ENCODE assay signal across 8 cellular contexts in genomic region chr3:123584988-123585937, GRCh38. TPM values are rescaled to one million over a fixed set of nuclear protein-coding genes. Genes with fewer than 3 reads are reported as not detected.
A peak's percentile ranks its signal among the peaks of the same experiment; 100 is the strongest.
DNase-seq lines count a peak whose midpoint lies in the region; ATAC-seq and TF ChIP-seq lines count a peak whose summit lies in the region.

A gene with protein sequence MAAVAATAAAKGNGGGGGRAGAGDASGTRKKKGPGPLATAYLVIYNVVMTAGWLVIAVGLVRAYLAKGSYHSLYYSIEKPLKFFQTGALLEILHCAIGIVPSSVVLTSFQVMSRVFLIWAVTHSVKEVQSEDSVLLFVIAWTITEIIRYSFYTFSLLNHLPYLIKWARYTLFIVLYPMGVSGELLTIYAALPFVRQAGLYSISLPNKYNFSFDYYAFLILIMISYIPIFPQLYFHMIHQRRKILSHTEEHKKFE (minus strand): TSS chr3:123585053. CDS start chr3:123585027, 26 bp downstream.

- peaks cover 0 to 14% of the 10 kb centered on the region in 2 donors for H3K36me3 ChIP-seq in gastroesophageal sphincter
- no peaks in the 10 kb centered on the region for H3K36me3 ChIP-seq in neutrophil

- H3K9me3 Mint-ChIP-seq in activated naive CD4-positive, alpha-beta T cell treated with anti-CD3 and anti-CD28 coated beads for 36 hours = peaks cover 9% of the 10 kb centered on the region

- peak within 1 kb of the TSS; percentile 63 for H3K4me3 ChIP-seq in HFF-Myc (replicated peaks; ENCODE audit: low read depth, low read length)
- peak within 1 kb of the TSS; percentile 80 to 95 for H3K4me3 ChIP-seq in gastroesophageal sphincter
- peak within 1 kb of the TSS; percentile 80 to 82 for H3K4me3 ChIP-seq in neutrophil (ENCODE audit: low read depth in 1 of 2, low read length in 1 of 2)

- peaks cover 0 to 42% (median 8%) of the 10 kb centered on the region in 3 donors for H3K4me1 ChIP-seq in gastroesophageal sphincter
- H3K4me1 ChIP-seq in neutrophil (ENCODE audit: control insufficient read depth in 1 of 2, insufficient read depth in 1 of 2, low read depth in 1 of 2, low read length in 1 of 2) = peaks cover 16 to 19% of the 10 kb centered on the region in 2 experiments

- ATAC-seq in gastroesophageal sphincter = peak; percentile 97

- peaks cover 36% of the 10 kb centered on the region for H3K36me3 Mint-ChIP-seq in activated naive CD4-positive, alpha-beta T cell treated with anti-CD3 and anti-CD28 coated beads for 36 hours (ENCODE audit: low read depth)

- DNase-seq in GM03348 (ENCODE audit: low spot score) = peak; percentile 98
- DNase-seq in HFF-Myc (ENCODE audit: extremely low read depth, low read depth) = peak; percentile 91
- DNase-seq in NAMALWA (ENCODE audit: low spot score) = peak; percentile 96
- DNase-seq in SK-N-DZ (ENCODE audit: low spot score) = peak; percentile 98
- DNase-seq in activated naive CD4-positive, alpha-beta T cell treated with anti-CD3 and anti-CD28 coated beads for 36 hours = peak; percentile 96
- peak; percentile 79 to 99 (median 95) for DNase-seq in substantia nigra (lab: John Stamatoyannopoulos, UW)

- H3K27me3 Mint-ChIP-seq in activated naive CD4-positive, alpha-beta T cell treated with anti-CD3 and anti-CD28 coated beads for 36 hours (ENCODE audit: low read depth) = no peaks in the 10 kb centered on the region

- H3K4me1 Mint-ChIP-seq in activated naive CD4-positive, alpha-beta T cell treated with anti-CD3 and anti-CD28 coated beads for 36 hours (ENCODE audit: low read depth) = peaks cover 22% of the 10 kb centered on the region

- WGBS in gastroesophageal sphincter (ENCODE audit: low coverage in 1 of 2), 2 donors = 0% methylated on average over 3 to 27 of the region's 54 CpGs

- TF ChIP-seq POLR2A in gastroesophageal sphincter (IDR thresholded peaks at IDR 0.05) = peak; percentile 71 to 76

- no peak within 1 kb of the TSS for H3K4me3 Mint-ChIP-seq in activated naive CD4-positive, alpha-beta T cell treated with anti-CD3 and anti-CD28 coated beads for 36 hours

- H3K27ac ChIP-seq in gastroesophageal sphincter (peak within 1 kb of the TSS; percentile 74 to 96 (median 96)), neutrophil (peak within 1 kb of the TSS; percentile 83), substantia nigra (ENCODE audit: low read depth, low read length, poor library complexity, severe bottlenecking) (peak within 1 kb of the TSS; percentile 97)

- H3K27me3 ChIP-seq in gastroesophageal sphincter (no peaks in the 10 kb centered on the region), neutrophil (peaks cover 17% of the 10 kb centered on the region)

- H3K27ac Mint-ChIP-seq in activated naive CD4-positive, alpha-beta T cell treated with anti-CD3 and anti-CD28 coated beads for 36 hours = peak within 1 kb of the TSS; percentile 57

- no peak for TF ChIP-seq CTCF in HFF-Myc (IDR thresholded peaks at IDR 0.05; ENCODE audit: low read depth, low read length, missing control alignments)
- no peak for TF ChIP-seq CTCF in gastroesophageal sphincter (IDR thresholded peaks at IDR 0.05)
- TF ChIP-seq CTCF in neutrophil (IDR thresholded peaks at IDR 0.05) = peak; percentile 39

- H3K9me3 ChIP-seq in gastroesophageal sphincter = no peaks in the 10 kb centered on the region
- no peaks in the 10 kb centered on the region for H3K9me3 ChIP-seq in neutrophil

- CTCF ChIA-PET in activated naive CD4-positive, alpha-beta T cell treated with anti-CD3 and anti-CD28 coated beads for 36 hours (lab: Charles Lee) = interaction anchor here (1.2 to 1.4 kb wide), 2 partner anchors 34 to 138 kb away, joined by 4 read pairs; no protein-coding TSS in a partner anchor

- intact Hi-C loops in activated naive CD4-positive, alpha-beta T cell treated with anti-CD3 and anti-CD28 coated beads for 36 hours (cut with micrococcal nuclease) = loop anchor here (1.0 to 10.0 kb wide), 12 partner anchors 9 to 1790 kb away; partner anchors contain the start of genes CCDC14, EAF2, HSPBAP1 and IQCB1

- TF ChIP-seq EP300 in gastroesophageal sphincter (IDR thresholded peaks at IDR 0.05) = no peak

RNA-seq across cellular contexts. Expression of the gene that starts here (rescaled TPM):
- polyA plus RNA-seq in SK-N-DZ (2014; cell fraction: cytosol; rRNA removed) = 13.8 and 17.4 TPM in 2 replicates
- polyA plus RNA-seq in SK-N-DZ (2014; cell fraction: nucleus; rRNA removed) = 6.3 and 7.5 TPM in 2 replicates
- total RNA-seq in activated naive CD4-positive, alpha-beta T cell treated with anti-CD3 and anti-CD28 coated beads for 36 hours = 10 to 100 TPM; 25.9 TPM
- total RNA-seq in gastroesophageal sphincter = 10 to 100 TPM; 21.3 to 36.7 (median 28.1) TPM

Comparison
In these comparisons a context has a peak if more than half of its experiments do, and no peak if none do; other contexts are left out.
1. Peak in every context shown above with its lines: DNase-seq, ATAC-seq, H3K4me3 ChIP-seq and H3K27ac ChIP-seq.